In genomic region chr12:79934309-79935020, GRCh38 we compare ENCODE assay signal across 8 cellular contexts. TPM values are rescaled to one million over a fixed set of nuclear protein-coding genes. Genes with fewer than 3 reads are reported as not detected.
DNase-seq lines count a peak whose midpoint lies in the region; ATAC-seq, FAIRE-seq and TF ChIP-seq lines count a peak whose summit lies in the region.

No MANE protein-coding gene starts in this region.

- H3K4me3 ChIP-seq in Jurkat, Clone E6-1 (ENCODE audit: low read length) = peak overlapping the region; percentile 91
- H3K4me3 ChIP-seq in coronary artery (peak overlapping the region; percentile 98), right lobe of liver (peak overlapping the region; percentile 82 to 94 (median 84))

- H3K27ac ChIP-seq in coronary artery (peak overlapping the region; percentile 99 to 100), right lobe of liver (peak overlapping the region; percentile 86 to 97 (median 88))

- H3K9me3 ChIP-seq in right lobe of liver = no peaks in the 10 kb centered on the region

- DNase-seq in Daoy (ENCODE audit: low read depth) = peak; percentile 63
- peak; percentile 17 for DNase-seq in Jurkat, Clone E6-1 (ENCODE audit: low read depth, low spot score)
- peak; percentile 75 for DNase-seq in UCSD-AML1 (lab: John Stamatoyannopoulos, UW; ENCODE audit: unreplicated experiment)
- DNase-seq in coronary artery (ENCODE audit: low spot score) = peak; percentile 84
- peak in 2 of 3 donors; percentile 60 to 80 for DNase-seq in right lobe of liver
- DNase-seq in stimulated activated CD4-positive, alpha-beta T cell treated with anti-CD3 and anti-CD28 coated beads, TNF-alpha, amount 100 ng/mL, for 4 hours (ENCODE audit: low read depth in 3 of 3) = peak; percentile 29 to 35 (median 33)
- no peak for DNase-seq in GM19239 (ENCODE audit: insufficient read length, low spot score)

- peaks cover 0 to 6% (median 0%) of the 10 kb centered on the region in 4 donors for H3K4me1 ChIP-seq in right lobe of liver

- no peaks in the 10 kb centered on the region for H3K27me3 ChIP-seq in right lobe of liver

- WGBS in right lobe of liver (ENCODE audit: insufficient coverage, low coverage, low lambda C conversion rate, missing lambda C conversion rate) = 0% methylated on average over 10 of the region's 52 CpGs

- ATAC-seq in GM21528 (IDR thresholded peaks at IDR 0.05; ENCODE audit: low FRiP score, unreplicated experiment) = peak; percentile 21
- ATAC-seq in right lobe of liver = peak; percentile 27 to 47 (median 36)

- TF ChIP-seq CTCF in coronary artery (IDR thresholded peaks at IDR 0.05) = no peak
- TF ChIP-seq CTCF in right lobe of liver (IDR thresholded peaks at IDR 0.05) = no peak

- no peak for FAIRE-seq in GM19239 (lab: Jason Lieb, UNC)

- intact Hi-C loops in right lobe of liver (cut with DNase I) = no loop called here

- no peaks in the 10 kb centered on the region for H3K36me3 ChIP-seq in right lobe of liver

- TF ChIP-seq POLR2A in right lobe of liver (IDR thresholded peaks at IDR 0.05) = no peak

RNA-seq across cellular contexts. Expression of gene PPP1R12A, which starts 0.4 kb away (rescaled TPM):
- 91.8 and 104 TPM in 2 replicates for total RNA-seq in Daoy (2014; rRNA removed; shearing (Covaris generic))
- 55.6 TPM for polyA plus RNA-seq in Jurkat, Clone E6-1 (2012; ENCODE audit: insufficient read depth, insufficient read length)
- 10 to 100 TPM; 13.1 to 21.0 (median 19.2) TPM for total RNA-seq in right lobe of liver
